ENCODE assay signal across 11 cellular contexts in genomic region chr16:548586-548985, GRCh38. TPM values are rescaled to one million over a fixed set of nuclear protein-coding genes. Genes with fewer than 3 reads are reported as not detected.
"Had no signal": no experiment of that assay in that cellular context is flagged by ENCODE, and none has a peak within 500 bp of the region (broad histone marks: within the 10 kb centered on the region; RNA-seq: fewer than 3 reads in every experiment).

No MANE protein-coding gene starts in this region.

- H3K27ac Mint-ChIP-seq: GM23338, H9, HFFc6 had no signal

- H3K4me3 Mint-ChIP-seq: GM23338, H9, HFFc6 had no signal

- FAIRE-seq: H1, H54 had no signal

- DNase-seq: H9, HCEC 1CT, HFFc6, IMR-90, Karpas-422, KBM-7 had no signal

- H3K4me2 ChIP-seq: GM23338, KMS-11 had no signal

- H2AFZ ChIP-seq: GM23338 had no signal

- H3K9me3 Mint-ChIP-seq: GM23338, H9, HFFc6 had no signal

- H3K27ac ChIP-seq: HL-60, KMS-11 had no signal

- H3K4me3 ChIP-seq: GM23338 had no signal

- H3K4me1 Mint-ChIP-seq: GM23338, H9 had no signal

- H3K9ac ChIP-seq: KMS-11 had no signal

RNA-seq across cellular contexts. Expression of gene PRR35, which starts 11.6 kb away (rescaled TPM):
- total RNA-seq: HFFc6, IMR-90 had no signal
- polyA plus RNA-seq: IMR-90 had no signal
